In genomic region chr14:95597784-95598204, GRCh38 we compare ENCODE assay signal across 8 cellular contexts.
DNase-seq lines count a peak whose midpoint lies in the region; ATAC-seq and TF ChIP-seq lines count a peak whose summit lies in the region.

No MANE protein-coding gene starts in this region.

- H4K20me1 ChIP-seq in BLaER1 (no peaks in the 10 kb centered on the region), hepatocyte (ENCODE audit: insufficient read depth, poor library complexity, severe bottlenecking) (no peaks in the 10 kb centered on the region)

- in situ Hi-C loops in GM13976 (cut with MboI; ENCODE audit: low sequenced_read_pairs, unreplicated experiment): no loop called here

- ATAC-seq in GM19328 (IDR thresholded peaks at IDR 0.05; ENCODE audit: unreplicated experiment) (no peak), HG02588 (IDR thresholded peaks at IDR 0.05; ENCODE audit: unreplicated experiment) (no peak)

- H3K4me2 ChIP-seq in BLaER1 (peak overlapping the region; percentile 78), hepatocyte (peak overlapping the region; percentile 70)

- peaks cover 27% of the 10 kb centered on the region for H3K4me1 ChIP-seq in BLaER1
- H3K4me1 ChIP-seq in hepatocyte (ENCODE audit: insufficient read depth): no peaks in the 10 kb centered on the region

- peak; percentile 17 for DNase-seq in H4 (ENCODE audit: low spot score)
- DNase-seq in NCI-H69 (lab: John Stamatoyannopoulos, UW): peak; percentile 97
- peak; percentile 71 for DNase-seq in hepatocyte (ENCODE audit: low spot score)
- no peak for DNase-seq in GM13976 (ENCODE audit: low spot score)
- DNase-seq in NCI-H2029 treated with DMSO at 0.1 percent for 48 hours (lab: John Stamatoyannopoulos, UW): no peak

- peak overlapping the region; percentile 69 for H3K9ac ChIP-seq in BLaER1

- H3K4me3 ChIP-seq in BLaER1: peak overlapping the region; percentile 40
- no peak overlapping the region for H3K4me3 ChIP-seq in hepatocyte

- H3K36me3 ChIP-seq in BLaER1: no peaks in the 10 kb centered on the region
- H3K36me3 ChIP-seq in hepatocyte (replicated peaks; ENCODE audit: insufficient read depth, low read depth): no peaks in the 10 kb centered on the region

- no peaks in the 10 kb centered on the region for H3K79me2 ChIP-seq in hepatocyte

- peaks cover 4% of the 10 kb centered on the region; the same call in 1 of the 2 replicates for H3K27me3 ChIP-seq in BLaER1
- H3K27me3 ChIP-seq in hepatocyte: no peaks in the 10 kb centered on the region

- TF ChIP-seq CTCF in hepatocyte (IDR thresholded peaks at IDR 0.05; ENCODE audit: poor library complexity): no peak
- TF ChIP-seq CTCF in GM13976 (IDR thresholded peaks at IDR 0.05; ENCODE audit: borderline replicate concordance, control extremely low read depth, extremely low read depth, insufficient read depth, missing control alignments): no peak

- no peaks in the 10 kb centered on the region for H3K9me2 ChIP-seq in hepatocyte (replicated peaks; ENCODE audit: insufficient read depth)

- peak overlapping the region; percentile 56 for H3K27ac ChIP-seq in BLaER1
- H3K27ac ChIP-seq in hepatocyte: no peak overlapping the region

- H2AFZ ChIP-seq in hepatocyte: peak overlapping the region; percentile 49

- H3K9me3 ChIP-seq in BLaER1 (peaks cover 10% of the 10 kb centered on the region), hepatocyte (ENCODE audit: low read depth) (no peaks in the 10 kb centered on the region)

- 5% methylated on average over 19 of the region's 19 CpGs for WGBS in hepatocyte (ENCODE audit: low lambda C conversion rate, missing lambda C conversion rate)

Comparison
In these comparisons a context has a peak if more than half of its experiments do, and no peak if none do; other contexts are left out.
1. DNase-seq: peak in H4 (single experiment), NCI-H69 (single experiment) and hepatocyte (single experiment); none in GM13976 (single experiment) and NCI-H2029 treated with DMSO at 0.1 percent for 48 hours (single experiment).